ENCODE assay signal across 21 cellular contexts in genomic region chr20:25487306-25487705, GRCh38.
"Had no signal": no experiment of that assay in that cellular context is flagged by ENCODE, and none has a peak within 500 bp of the region (broad histone marks: within the 10 kb centered on the region; RNA-seq: fewer than 3 reads in every experiment).

No MANE protein-coding gene starts in this region.

- H3K9me3 ChIP-seq: stomach, suprapubic skin, tibial nerve had no signal

- FAIRE-seq: endometrium, small intestine had no signal

- H3K27ac ChIP-seq: stomach, suprapubic skin, tibial nerve had no signal

- DNase-seq: activated CD4-positive, alpha-beta memory T cell treated with anti-CD3 and anti-CD28 coated beads for 36 hours; activated CD4-positive, alpha-beta T cell treated with anti-CD3 and anti-CD28 coated beads for 48 hours; activated effector memory CD4-positive, alpha-beta T cell treated with anti-CD3 and anti-CD28 coated beads, Interleukin-2, amount 50 U/mL, for 16 hours; activated naive CD4-positive, alpha-beta T cell treated with anti-CD3 and anti-CD28 coated beads, Interleukin-2, amount 10 ng/mL, durations not matched to agents 7 days and 5 days; activated T-cell treated with anti-CD3 and anti-CD28 coated beads, Interleukin-2, amount 50 U/mL, for 72 hours; cortex of kidney; effector CD4-positive, alpha-beta T cell; foreskin melanocyte; glutamatergic neuron; hippocampal formation; left ventricle myocardium superior; nucleus accumbens; small intestine; stimulated activated CD4-positive, alpha-beta T cell treated with anti-CD3 and anti-CD28 coated beads, Interleukin-2, amount 100 ng/mL, for 24 hours; stomach had no signal

- H3K27me3 ChIP-seq: cardiac muscle cell, stomach, suprapubic skin, tibial nerve had no signal

- H3K4me3 ChIP-seq: cardiac muscle cell, stomach, suprapubic skin, tibial nerve had no signal

- H3K4me1 ChIP-seq: stomach, tibial nerve had no signal

- ATAC-seq: activated T-cell treated with anti-CD3 and anti-CD28 coated beads, Interleukin-2, amount 50 U/mL, for 72 hours; sciatic nerve; stimulated activated effector memory CD8-positive, alpha-beta T cell treated with anti-CD3 and anti-CD28 coated beads, Interleukin-12 subunit alpha, Interleukin-12 subunit beta, amount 100 ng/mL, for 72 hours had no signal
